In genomic region chr16:85662036-85662812, GRCh38 we compare ENCODE assay signal across 20 cellular contexts. TPM values are rescaled to one million over a fixed set of nuclear protein-coding genes. Genes with fewer than 3 reads are reported as not detected.
DNase-seq lines count a peak whose midpoint lies in the region; ATAC-seq and TF ChIP-seq lines count a peak whose summit lies in the region.
"Had no signal": no experiment of that assay in that cellular context is flagged by ENCODE, and none has a peak within 500 bp of the region (broad histone marks: within the 10 kb centered on the region; RNA-seq: fewer than 3 reads in every experiment).

No MANE protein-coding gene starts in this region.

- DNase-seq in Right ventricle myocardium inferior (ENCODE audit: missing footprints): peak; percentile 46
- no peak for DNase-seq in left ventricle myocardium inferior
- DNase-seq in WTC11 (ENCODE audit: low spot score): no peak
- peak; percentile 34 for DNase-seq in lower lobe of right lung
- peak; percentile 46 for DNase-seq in spleen
- DNase-seq in ureter (ENCODE audit: low spot score): no peak
- DNase-seq in nucleus accumbens (lab: John Stamatoyannopoulos, UW): no peak
- DNase-seq: activated CD4-positive, alpha-beta T cell treated with anti-CD3 and anti-CD28 coated beads, Interleukin-2, amount 10 ng/mL, durations not matched to agents 7 days and 5 days; activated naive CD8-positive, alpha-beta T cell treated with anti-CD3 and anti-CD28 coated beads, Interleukin-2, amount 10 ng/mL, durations not matched to agents 7 days and 5 days; effector memory CD8-positive, alpha-beta T cell; GDM1; NCI-H1092 treated with DMSO at 0.1 percent for 48 hours; NCI-H2171 treated with DMSO at 0.1 percent for 48 hours; NCI-H774; PC-9; stimulated activated CD4-positive, alpha-beta T cell treated with anti-CD3 and anti-CD28 coated beads, Interleukin-12 subunit alpha, Interleukin-12 subunit beta, amount 100 ng/mL, for 4 hours had no signal

- no peak overlapping the region for H3K4me3 Mint-ChIP-seq in WTC11
- H3K4me3 Mint-ChIP-seq: activated CD4-positive, alpha-beta T cell treated with anti-CD3 and anti-CD28 coated beads, Interleukin-2, amount 10 ng/mL, durations not matched to agents 7 days and 5 days; activated naive CD8-positive, alpha-beta T cell treated with anti-CD3 and anti-CD28 coated beads, Interleukin-2, amount 10 ng/mL, durations not matched to agents 7 days and 5 days; effector memory CD8-positive, alpha-beta T cell; GM23338 had no signal

- POLR2A ChIA-PET in WTC11 (lab: Charles Lee): interaction anchor here (0.6 kb wide), 1 partner anchor 105 kb away, joined by 3 read pairs; no protein-coding TSS in a partner anchor

- 91 to 94% (median 93%) methylated on average over 15 to 17 of the region's 17 CpGs for WGBS in spleen, 5 donors

- CTCF ChIA-PET in WTC11 (lab: Charles Lee): interaction anchor here (0.7 to 1.6 kb wide), 3 partner anchors 11 to 54 kb away, joined by 3 to 6 read pairs (median 6); no protein-coding TSS in a partner anchor

- TF ChIP-seq POLR2A in spleen (IDR thresholded peaks at IDR 0.05): no peak

- no peak overlapping the region for H3K4me3 ChIP-seq in left ventricle myocardium inferior
- no peak overlapping the region for H3K4me3 ChIP-seq in lower lobe of right lung
- H3K4me3 ChIP-seq in spleen: no peak overlapping the region
- H3K4me3 ChIP-seq: GM23338, PC-9, SJSA1 had no signal

- no peaks in the 10 kb centered on the region for H3K4me1 Mint-ChIP-seq in WTC11
- H3K4me1 Mint-ChIP-seq: activated CD4-positive, alpha-beta T cell treated with anti-CD3 and anti-CD28 coated beads, Interleukin-2, amount 10 ng/mL, durations not matched to agents 7 days and 5 days; activated naive CD8-positive, alpha-beta T cell treated with anti-CD3 and anti-CD28 coated beads, Interleukin-2, amount 10 ng/mL, durations not matched to agents 7 days and 5 days had no signal

- peaks cover 64% of the 10 kb centered on the region for H3K36me3 Mint-ChIP-seq in WTC11

- H3K27me3 Mint-ChIP-seq in WTC11 (ENCODE audit: low read depth): no peaks in the 10 kb centered on the region
- H3K27me3 Mint-ChIP-seq: activated CD4-positive, alpha-beta T cell treated with anti-CD3 and anti-CD28 coated beads, Interleukin-2, amount 10 ng/mL, durations not matched to agents 7 days and 5 days; activated naive CD8-positive, alpha-beta T cell treated with anti-CD3 and anti-CD28 coated beads, Interleukin-2, amount 10 ng/mL, durations not matched to agents 7 days and 5 days; effector memory CD8-positive, alpha-beta T cell had no signal

- peak overlapping the region; percentile 80 for H3K27ac Mint-ChIP-seq in WTC11
- H3K27ac Mint-ChIP-seq: activated CD4-positive, alpha-beta T cell treated with anti-CD3 and anti-CD28 coated beads, Interleukin-2, amount 10 ng/mL, durations not matched to agents 7 days and 5 days; activated naive CD8-positive, alpha-beta T cell treated with anti-CD3 and anti-CD28 coated beads, Interleukin-2, amount 10 ng/mL, durations not matched to agents 7 days and 5 days; effector memory CD8-positive, alpha-beta T cell; GM23338 had no signal

- H3K9me3 Mint-ChIP-seq in WTC11: no peaks in the 10 kb centered on the region
- H3K9me3 Mint-ChIP-seq: activated CD4-positive, alpha-beta T cell treated with anti-CD3 and anti-CD28 coated beads, Interleukin-2, amount 10 ng/mL, durations not matched to agents 7 days and 5 days; activated naive CD8-positive, alpha-beta T cell treated with anti-CD3 and anti-CD28 coated beads, Interleukin-2, amount 10 ng/mL, durations not matched to agents 7 days and 5 days; effector memory CD8-positive, alpha-beta T cell; GM23338 had no signal

- H3K27me3 ChIP-seq in left ventricle myocardium inferior (ENCODE audit: low read depth) (no peaks in the 10 kb centered on the region), lower lobe of right lung (ENCODE audit: low read depth) (no peaks in the 10 kb centered on the region), spleen (replicated peaks in 1 of 7) (no peaks in the 10 kb centered on the region)
- H3K27me3 ChIP-seq: SJSA1 had no signal

- intact Hi-C loops in Right ventricle myocardium inferior (cut with DNase I): no loop called here
- intact Hi-C loops in left ventricle myocardium inferior (cut with micrococcal nuclease): no loop called here
- intact Hi-C loops in lower lobe of right lung (cut with DNase I): no loop called here
- intact Hi-C loops in spleen (cut with DNase I; ENCODE audit: low total_unique reads): no loop called here

- H3K36me3 ChIP-seq in left ventricle myocardium inferior: peaks cover 80% of the 10 kb centered on the region
- H3K36me3 ChIP-seq in lower lobe of right lung: peaks cover 100% of the 10 kb centered on the region
- H3K36me3 ChIP-seq in spleen: peaks cover 18 to 100% (median 92%) of the 10 kb centered on the region in 6 donors

- no peak overlapping the region for H3K27ac ChIP-seq in left ventricle myocardium inferior (replicated peaks)
- H3K27ac ChIP-seq in lower lobe of right lung: no peak overlapping the region
- H3K27ac ChIP-seq in spleen: no peak overlapping the region
- H3K27ac ChIP-seq: C4-2B, PC-9, SJSA1 had no signal

- TF ChIP-seq CTCF in left ventricle myocardium inferior (IDR thresholded peaks at IDR 0.05; ENCODE audit: borderline replicate concordance) (no peak), WTC11 (IDR thresholded peaks at IDR 0.05) (no peak), lower lobe of right lung (IDR thresholded peaks at IDR 0.05) (no peak), spleen (IDR thresholded peaks at IDR 0.05 in 8 of 11, conservative IDR thresholded peaks at IDR 0.05 in 3 of 11) (no peak)

- H3K4me1 ChIP-seq in left ventricle myocardium inferior (peaks cover 23% of the 10 kb centered on the region), lower lobe of right lung (peaks cover 5% of the 10 kb centered on the region), spleen (peaks cover 0 to 14% (median 0%) of the 10 kb centered on the region in 6 donors)
- H3K4me1 ChIP-seq: SJSA1 had no signal

- ATAC-seq in Right ventricle myocardium inferior (no peak), WTC11 (no peak), lower lobe of right lung (no peak), HG02763 (IDR thresholded peaks at IDR 0.05; ENCODE audit: unreplicated experiment) (no peak)
- ATAC-seq: effector memory CD8-positive, alpha-beta T cell; GM23338 had no signal

- H3K9me3 ChIP-seq in left ventricle myocardium inferior (replicated peaks): no peaks in the 10 kb centered on the region
- H3K9me3 ChIP-seq in lower lobe of right lung: no peaks in the 10 kb centered on the region
- no peaks in the 10 kb centered on the region for H3K9me3 ChIP-seq in spleen
- H3K9me3 ChIP-seq: SJSA1 had no signal

TF ChIP-seq in WTC11, 78 proteins besides CTCF, POLR2A, EP300 and RAD21:
- TF ChIP-seq MXD4 (CRISPR knock-in tag; IDR thresholded peaks at IDR 0.05; ENCODE audit: borderline replicate concordance) (no peak), GABPB1 (CRISPR knock-in tag; IDR thresholded peaks at IDR 0.05) (no peak), SOX15 (CRISPR knock-in tag; IDR thresholded peaks at IDR 0.05) (no peak)
- TF ChIP-seq, protein P1, sequence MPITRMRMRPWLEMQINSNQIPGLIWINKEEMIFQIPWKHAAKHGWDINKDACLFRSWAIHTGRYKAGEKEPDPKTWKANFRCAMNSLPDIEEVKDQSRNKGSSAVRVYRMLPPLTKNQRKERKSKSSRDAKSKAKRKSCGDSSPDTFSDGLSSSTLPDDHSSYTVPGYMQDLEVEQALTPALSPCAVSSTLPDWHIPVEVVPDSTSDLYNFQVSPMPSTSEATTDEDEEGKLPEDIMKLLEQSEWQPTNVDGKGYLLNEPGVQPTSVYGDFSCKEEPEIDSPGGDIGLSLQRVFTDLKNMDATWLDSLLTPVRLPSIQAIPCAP (CRISPR knock-in tag; IDR thresholded peaks at IDR 0.05): no peak

RNA-seq across cellular contexts. Expression of gene GINS2, which starts 26.5 kb away (rescaled TPM):
- total RNA-seq in Right ventricle myocardium inferior (1.4 TPM), left ventricle myocardium inferior (0.44 TPM), WTC11 (2021) (35.5 to 38.4 TPM (median 38.0 TPM) in 3 replicates), lower lobe of right lung (1.1 TPM), spleen (1 to 10 TPM; 1.0 to 7.0 (median 2.3) TPM), ureter (2.6 TPM)
- 1 to 10 TPM; 1.3 to 5.4 (median 2.3) TPM for polyA plus RNA-seq in spleen

RNA-seq across cellular contexts. Expression of gene GSE1, which starts 49.1 kb away (rescaled TPM):
- total RNA-seq in Right ventricle myocardium inferior: 28.9 TPM
- 34.2 TPM for total RNA-seq in left ventricle myocardium inferior
- total RNA-seq in WTC11 (2021): 91.0 to 124 TPM (median 93.8 TPM) in 3 replicates
- 85.2 TPM for total RNA-seq in lower lobe of right lung
- 100 to 1,000 TPM in 1 of 7 donors, 10 to 100 TPM in 6; 79.8 to 121 (median 91.4) TPM for total RNA-seq in spleen
- 10 to 100 TPM in 1 of 3 donors, 1 to 10 TPM in 2; 7.4 to 23.2 (median 9.2) TPM for polyA plus RNA-seq in spleen
- total RNA-seq in ureter: 49.8 TPM

Comparison
In these comparisons a context has a peak if more than half of its experiments do, and no peak if none do; other contexts are left out.
1. DNase-seq: peak in Right ventricle myocardium inferior (single experiment), lower lobe of right lung (single experiment) and spleen (single experiment); none in left ventricle myocardium inferior (single experiment), WTC11 (single experiment), ureter (single experiment) and nucleus accumbens (0 of 56).